In genomic region chr1:20697560-20697959, GRCh38 we compare ENCODE assay signal across 1 cellular context.
TF ChIP-seq lines count a peak whose summit lies in the region.

No MANE protein-coding gene starts in this region.

TF ChIP-seq in WTC11, 78 proteins besides CTCF, POLR2A, EP300 and RAD21:
- no peak for TF ChIP-seq ZNF317 (CRISPR knock-in tag; IDR thresholded peaks at IDR 0.05; ENCODE audit: borderline replicate concordance, low read depth)
- no peak for TF ChIP-seq SOX15 (CRISPR knock-in tag; IDR thresholded peaks at IDR 0.05)
- no peak for TF ChIP-seq CREM (CRISPR knock-in tag; IDR thresholded peaks at IDR 0.05)
- TF ChIP-seq MLX (CRISPR knock-in tag; IDR thresholded peaks at IDR 0.05) = no peak
- no peak for TF ChIP-seq ZNF219 (CRISPR knock-in tag; IDR thresholded peaks at IDR 0.05; ENCODE audit: borderline replicate concordance)
- TF ChIP-seq ETV6 (CRISPR knock-in tag; IDR thresholded peaks at IDR 0.05) = no peak
- no peak for TF ChIP-seq IRF2 (CRISPR knock-in tag; IDR thresholded peaks at IDR 0.05; ENCODE audit: borderline replicate concordance, low read depth)
- no peak for TF ChIP-seq TCF7 (CRISPR knock-in tag; IDR thresholded peaks at IDR 0.05; ENCODE audit: low read depth)
